Comparison of ENCODE assay signal across 1 cellular context in genomic region chr2:72825271-72826155, GRCh38.
TF ChIP-seq lines count a peak whose summit lies in the region.

Gene EXOC6B, minus strand, starts transcription at chr2:72826033.

TF ChIP-seq in HepG2, 621 proteins besides CTCF, POLR2A, EP300 and RAD21 (continued from another document and continues in another):
- TF ChIP-seq ZSCAN5A (CRISPR knock-in tag; IDR thresholded peaks at IDR 0.05; ENCODE audit: borderline replicate concordance) = 0 out of 2 replicates have a peak, but pooled peaks have one; percentile 24
- peak; percentile 25; the same call in 1 of the 2 replicates for TF ChIP-seq ARNTL (CRISPR knock-in tag; IDR thresholded peaks at IDR 0.05)
- TF ChIP-seq KLF12 (CRISPR knock-in tag; IDR thresholded peaks at IDR 0.05; ENCODE audit: borderline replicate concordance) = no peak
- TF ChIP-seq ZNF577 (CRISPR knock-in tag; IDR thresholded peaks at IDR 0.05; ENCODE audit: borderline replicate concordance, low read depth) = no peak
- TF ChIP-seq NR2F1 (CRISPR knock-in tag; IDR thresholded peaks at IDR 0.05) = no peak; a peak in 1 of 4 replicates
- peak; percentile 88 for TF ChIP-seq GABPB1 (CRISPR knock-in tag; IDR thresholded peaks at IDR 0.05)
- 0 out of 2 replicates have a peak, but pooled peaks have one; percentile 58 for TF ChIP-seq PRDM15 (CRISPR knock-in tag; IDR thresholded peaks at IDR 0.05)
- TF ChIP-seq THAP11 (CRISPR knock-in tag; IDR thresholded peaks at IDR 0.05) = peak; percentile 100
- TF ChIP-seq MLLT10 (CRISPR knock-in tag; IDR thresholded peaks at IDR 0.05) = no peak
- no peak for TF ChIP-seq ZNF142 (CRISPR knock-in tag; IDR thresholded peaks at IDR 0.05)
- TF ChIP-seq KLF9 (CRISPR knock-in tag; IDR thresholded peaks at IDR 0.05; ENCODE audit: low read depth) = no peak
- TF ChIP-seq KDM2A (CRISPR knock-in tag; IDR thresholded peaks at IDR 0.05; ENCODE audit: borderline replicate concordance, low read depth) = peak; percentile 80; the same call in 1 of the 2 replicates
- TF ChIP-seq ZNF296 (CRISPR knock-in tag; conservative IDR thresholded peaks at IDR 0.05) = no peak
- peak; percentile 95 for TF ChIP-seq CEBPG (CRISPR knock-in tag; IDR thresholded peaks at IDR 0.05)
- no peak for TF ChIP-seq ZNF704 (CRISPR knock-in tag; IDR thresholded peaks at IDR 0.05; ENCODE audit: borderline replicate concordance)
- no peak for TF ChIP-seq HOXA7 (CRISPR knock-in tag; IDR thresholded peaks at IDR 0.05)
- peak; percentile 60 for TF ChIP-seq RARA (CRISPR knock-in tag; IDR thresholded peaks at IDR 0.05)
- no peak for TF ChIP-seq ZNF260 (CRISPR knock-in tag; IDR thresholded peaks at IDR 0.05; ENCODE audit: borderline replicate concordance, low read depth)
- TF ChIP-seq CCDC6 (CRISPR knock-in tag; IDR thresholded peaks at IDR 0.05) = peak; percentile 32; the same call in 1 of the 2 replicates
- peak in 1 of 2 experiments; percentile 62; a peak in 1 of 4 replicates for TF ChIP-seq REST (IDR thresholded peaks at IDR 0.05; ENCODE audit: borderline replicate concordance in 1 of 2, low read depth in 1 of 2, low read length in 2 of 2)
- TF ChIP-seq TIGD3 (CRISPR knock-in tag; IDR thresholded peaks at IDR 0.05; ENCODE audit: borderline replicate concordance) = peak; percentile 43; the same call in 1 of the 2 replicates
- TF ChIP-seq ZBTB44 (CRISPR knock-in tag; IDR thresholded peaks at IDR 0.05) = no peak
- peak; percentile 49; the same call in 1 of the 2 replicates for TF ChIP-seq NFKBIZ (CRISPR knock-in tag; IDR thresholded peaks at IDR 0.05)
- TF ChIP-seq ZNF205 (CRISPR knock-in tag; IDR thresholded peaks at IDR 0.05) = no peak
- no peak for TF ChIP-seq ZNF24 (IDR thresholded peaks at IDR 0.05)
- TF ChIP-seq ZNF616 (CRISPR knock-in tag; IDR thresholded peaks at IDR 0.05; ENCODE audit: low read depth) = no peak
- 0 out of 2 replicates have a peak, but pooled peaks have one; percentile 13 for TF ChIP-seq SP1 (IDR thresholded peaks at IDR 0.05)
- peak; percentile 100 for TF ChIP-seq SP1 (CRISPR knock-in tag; IDR thresholded peaks at IDR 0.05)
- 0 out of 2 replicates have a peak, but pooled peaks have one; percentile 14 for TF ChIP-seq ATF7 (IDR thresholded peaks at IDR 0.05)
- TF ChIP-seq ATF7 (CRISPR knock-in tag; IDR thresholded peaks at IDR 0.05) = peak; percentile 92
- TF ChIP-seq PRDM4 (CRISPR knock-in tag; IDR thresholded peaks at IDR 0.05; ENCODE audit: borderline replicate concordance) = no peak
- TF ChIP-seq CHCHD3 (CRISPR knock-in tag; IDR thresholded peaks at IDR 0.05) = 0 out of 2 replicates have a peak, but pooled peaks have one; percentile 54
- 0 out of 2 replicates have a peak, but pooled peaks have one; percentile 28 for TF ChIP-seq CREB3 (CRISPR knock-in tag; IDR thresholded peaks at IDR 0.05)
- TF ChIP-seq ASH2L (IDR thresholded peaks at IDR 0.05; ENCODE audit: insufficient read length, low read depth, low read length) = peak; percentile 81
- no peak for TF ChIP-seq THYN1 (CRISPR knock-in tag; IDR thresholded peaks at IDR 0.05; ENCODE audit: borderline replicate concordance, low read depth)
